Comparison of ENCODE assay signal across 22 cellular contexts in the genomic region with DNA sequence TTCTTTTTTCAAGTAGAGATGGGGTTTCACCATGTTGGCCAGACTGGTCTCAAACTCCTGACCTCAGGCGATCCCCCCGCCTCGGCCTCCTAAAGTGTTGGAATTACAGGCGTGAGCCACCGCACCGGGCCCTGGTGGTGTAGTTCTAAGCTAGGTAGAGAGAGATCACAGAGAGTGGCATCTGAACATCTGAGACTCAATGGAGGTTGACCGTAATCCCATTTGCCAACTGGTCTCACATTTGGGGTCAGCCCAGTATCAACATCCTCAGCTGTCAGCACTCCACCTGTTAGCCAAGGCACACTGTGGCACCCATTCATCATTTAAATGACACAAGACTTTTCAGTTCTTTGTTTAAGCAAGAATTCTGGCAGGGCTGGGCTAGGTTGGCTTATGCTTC. TPM values are rescaled to one million over a fixed set of nuclear protein-coding genes. Genes with fewer than 3 reads are reported as not detected.
"Had no signal": no experiment of that assay in that cellular context is flagged by ENCODE, and none has a peak within 500 bp of the region (broad histone marks: within the 10 kb centered on the region; RNA-seq: fewer than 3 reads in every experiment).

No MANE protein-coding gene starts in this region.

- H3K36me3 ChIP-seq: breast epithelium had no signal

- H3K4me3 Mint-ChIP-seq: endodermal cell; memory B cell; natural killer cell treated with Interleukin-12 subunit alpha and Interleukin-12 subunit beta and Interleukin-15 and Interleukin-18, amount 100 ng/mL, for 72 hours had no signal

- H3K27me3 Mint-ChIP-seq: natural killer cell treated with Interleukin-12 subunit alpha and Interleukin-12 subunit beta and Interleukin-15 and Interleukin-18, amount 100 ng/mL, for 72 hours had no signal

- H3K4me1 ChIP-seq: breast epithelium had no signal

- ATAC-seq: left ventricle myocardium superior; natural killer cell treated with Interleukin-12 subunit alpha and Interleukin-12 subunit beta and Interleukin-15 and Interleukin-18, amount 100 ng/mL, for 72 hours; right lobe of liver had no signal

- H3K9me3 Mint-ChIP-seq: endodermal cell; memory B cell; natural killer cell treated with Interleukin-12 subunit alpha and Interleukin-12 subunit beta and Interleukin-15 and Interleukin-18, amount 100 ng/mL, for 72 hours had no signal

- H3K27me3 ChIP-seq: breast epithelium, right lobe of liver, spleen, thyroid gland had no signal

- H3K27ac ChIP-seq: breast epithelium, right lobe of liver, spleen, thyroid gland had no signal

- DNase-seq: activated naive CD4-positive, alpha-beta T cell treated with Interleukin-2 at 50 U/mL for 16 hours; activated T-cell treated with anti-CD3 and anti-CD28 coated beads for 4 hours; anterior cingulate cortex; endodermal cell; hippocampal formation; kidney; left ventricle myocardium superior; right lobe of liver; spleen; thyroid gland had no signal

- H3K4me3 ChIP-seq: breast epithelium, right lobe of liver, spleen, thyroid gland had no signal

- H3K9me3 ChIP-seq: breast epithelium, right lobe of liver, spleen, thyroid gland had no signal

- H3K27ac Mint-ChIP-seq: endodermal cell; memory B cell; natural killer cell treated with Interleukin-12 subunit alpha and Interleukin-12 subunit beta and Interleukin-15 and Interleukin-18, amount 100 ng/mL, for 72 hours had no signal

RNA-seq across cellular contexts. Expression of a gene that starts 17.8 kb away (rescaled TPM):
- total RNA-seq: activated CD8-positive, alpha-beta memory T cell treated with anti-CD3 and anti-CD28 coated beads for 36 hours; breast epithelium; cerebellum; dermis microvascular lymphatic vessel endothelial cell; endodermal cell; epithelial cell of proximal tubule; kidney; left ventricle myocardium superior; mucosa of gallbladder; natural killer cell treated with Interleukin-12 subunit alpha and Interleukin-12 subunit beta and Interleukin-15 and Interleukin-18, amount 100 ng/mL, for 72 hours; osteoblast; pulmonary artery endothelial cell; right lobe of liver; spleen; T-helper 2 cell treated with Interferon-gamma antibody and Interleukin-4, amounts not matched to agents 100 ng/mL and 5 ng/mL, for 36 hours; thyroid gland; urinary bladder had no signal
- polyA plus RNA-seq: spleen, urinary bladder had no signal

RNA-seq across cellular contexts. Expression of a gene that starts 35.2 kb away (rescaled TPM):
- total RNA-seq: activated CD8-positive, alpha-beta memory T cell treated with anti-CD3 and anti-CD28 coated beads for 36 hours; breast epithelium; cerebellum; dermis microvascular lymphatic vessel endothelial cell; epithelial cell of proximal tubule; kidney; left ventricle myocardium superior; mucosa of gallbladder; natural killer cell treated with Interleukin-12 subunit alpha and Interleukin-12 subunit beta and Interleukin-15 and Interleukin-18, amount 100 ng/mL, for 72 hours; osteoblast; pulmonary artery endothelial cell; right lobe of liver; T-helper 2 cell treated with Interferon-gamma antibody and Interleukin-4, amounts not matched to agents 100 ng/mL and 5 ng/mL, for 36 hours; thyroid gland; urinary bladder had no signal
- polyA plus RNA-seq: spleen, urinary bladder had no signal
